Comparison of ENCODE assay signal across 20 cellular contexts in genomic region chr17:63138713-63139112, GRCh38.
DNase-seq lines count a peak whose midpoint lies in the region; ATAC-seq, FAIRE-seq and TF ChIP-seq lines count a peak whose summit lies in the region.
"Had no signal": no experiment of that assay in that cellular context is flagged by ENCODE, and none has a peak within 500 bp of the region (broad histone marks: within the 10 kb centered on the region; RNA-seq: fewer than 3 reads in every experiment).

No MANE protein-coding gene starts in this region.

- H3K4me3 ChIP-seq in bronchial epithelial cell (ENCODE audit: low read depth, low read length) (no peak overlapping the region), SJCRH30 (no peak overlapping the region)
- H3K4me3 ChIP-seq: gastroesophageal sphincter, smooth muscle cell, suprapubic skin had no signal

- ATAC-seq in HG03439 (IDR thresholded peaks at IDR 0.05; ENCODE audit: unreplicated experiment) (no peak), GM21367 (IDR thresholded peaks at IDR 0.05; ENCODE audit: unreplicated experiment) (no peak)
- ATAC-seq: activated CD4-positive, alpha-beta T cell treated with anti-CD3 and anti-CD28 coated beads for 36 hours; activated CD8-positive, alpha-beta memory T cell treated with anti-CD3 and anti-CD28 coated beads, Interleukin-2, amount 10 ng/mL, durations not matched to agents 7 days and 5 days; gastroesophageal sphincter had no signal

- H3K27me3 ChIP-seq in bronchial epithelial cell (ENCODE audit: control insufficient read depth, insufficient read depth, low read length) (no peaks in the 10 kb centered on the region), SJCRH30 (no peaks in the 10 kb centered on the region)
- H3K27me3 ChIP-seq: gastroesophageal sphincter, suprapubic skin had no signal

- peak; percentile 9 for DNase-seq in AG20443 (ENCODE audit: low spot score)
- peak; percentile 54 for DNase-seq in HFFc6
- peak; percentile 10 for DNase-seq in bronchial epithelial cell (ENCODE audit: low read depth)
- DNase-seq in mesothelial cell of epicardium (ENCODE audit: low spot score in 2 of 2, unreplicated experiment in 2 of 2): no peak
- no peak for DNase-seq in DMS79 treated with DMSO at 0.1 percent for 48 hours (lab: John Stamatoyannopoulos, UW)
- no peak for DNase-seq in SJCRH30
- DNase-seq: activated CD4-positive, alpha-beta T cell treated with anti-CD3 and anti-CD28 coated beads for 36 hours; activated CD8-positive, alpha-beta memory T cell treated with anti-CD3 and anti-CD28 coated beads, Interleukin-2, amount 10 ng/mL, durations not matched to agents 7 days and 5 days; activated effector memory CD4-positive, alpha-beta T cell treated with anti-CD3 and anti-CD28 coated beads, Interleukin-2, amount 50 U/mL, for 16 hours; amygdala; NCI-H1694 treated with DMSO at 0.1 percent for 48 hours; NCI-H446; Right ventricle myocardium superior; stimulated activated CD4-positive, alpha-beta T cell treated with anti-CD3 and anti-CD28 coated beads, Interleukin-4, amount 100 ng/mL, for 4 hours; stimulated activated CD8-positive, alpha-beta memory T cell treated with anti-CD3 and anti-CD28 coated beads, Interleukin-4, amount 100 ng/mL, for 48 hours had no signal

- peaks cover 8% of the 10 kb centered on the region; the same call in 1 of the 2 replicates for H3K36me3 Mint-ChIP-seq in HFFc6 (ENCODE audit: low read depth)
- H3K36me3 Mint-ChIP-seq in mesothelial cell of epicardium: no peaks in the 10 kb centered on the region
- H3K36me3 Mint-ChIP-seq: activated CD8-positive, alpha-beta memory T cell treated with anti-CD3 and anti-CD28 coated beads, Interleukin-2, amount 10 ng/mL, durations not matched to agents 7 days and 5 days had no signal

- H3K27me3 Mint-ChIP-seq in HFFc6 (ENCODE audit: insufficient read depth) (no peaks in the 10 kb centered on the region), mesothelial cell of epicardium (ENCODE audit: low read depth) (no peaks in the 10 kb centered on the region)
- H3K27me3 Mint-ChIP-seq: activated CD4-positive, alpha-beta T cell treated with anti-CD3 and anti-CD28 coated beads for 36 hours; activated CD8-positive, alpha-beta memory T cell treated with anti-CD3 and anti-CD28 coated beads, Interleukin-2, amount 10 ng/mL, durations not matched to agents 7 days and 5 days had no signal

- no peak overlapping the region for H3K27ac ChIP-seq in SJCRH30
- H3K27ac ChIP-seq: gastroesophageal sphincter, suprapubic skin had no signal

- FAIRE-seq in bronchial epithelial cell (lab: Jason Lieb, UNC): no peak

- H3K4me1 Mint-ChIP-seq in HFFc6 (ENCODE audit: low read depth): peaks cover 24% of the 10 kb centered on the region
- H3K4me1 Mint-ChIP-seq in mesothelial cell of epicardium: peaks cover 23% of the 10 kb centered on the region
- H3K4me1 Mint-ChIP-seq: activated CD4-positive, alpha-beta T cell treated with anti-CD3 and anti-CD28 coated beads for 36 hours had no signal

- H3K36me3 ChIP-seq in bronchial epithelial cell (ENCODE audit: control insufficient read depth, insufficient read depth, low read length) (no peaks in the 10 kb centered on the region), SJCRH30 (no peaks in the 10 kb centered on the region)
- H3K36me3 ChIP-seq: gastroesophageal sphincter, suprapubic skin had no signal

- H3K9me3 Mint-ChIP-seq in HFFc6 (no peaks in the 10 kb centered on the region), mesothelial cell of epicardium (no peaks in the 10 kb centered on the region)

- H3K4me3 Mint-ChIP-seq in HFFc6 (no peak overlapping the region), mesothelial cell of epicardium (no peak overlapping the region)
- H3K4me3 Mint-ChIP-seq: activated CD4-positive, alpha-beta T cell treated with anti-CD3 and anti-CD28 coated beads for 36 hours; activated CD8-positive, alpha-beta memory T cell treated with anti-CD3 and anti-CD28 coated beads, Interleukin-2, amount 10 ng/mL, durations not matched to agents 7 days and 5 days had no signal

- no peak for TF ChIP-seq CTCF in HFFc6 (IDR thresholded peaks at IDR 0.05)
- TF ChIP-seq CTCF in bronchial epithelial cell (IDR thresholded peaks at IDR 0.05; ENCODE audit: insufficient read depth, low read length, severe bottlenecking): no peak
- TF ChIP-seq CTCF in mesothelial cell of epicardium (IDR thresholded peaks at IDR 0.05; ENCODE audit: unreplicated experiment): no peak

- H3K4me1 ChIP-seq in SJCRH30: peaks cover 9% of the 10 kb centered on the region
- H3K4me1 ChIP-seq: suprapubic skin had no signal

- H3K9me3 ChIP-seq in SJCRH30 (replicated peaks): no peaks in the 10 kb centered on the region
- H3K9me3 ChIP-seq: gastroesophageal sphincter, suprapubic skin had no signal

- peak overlapping the region; percentile 77 for H3K27ac Mint-ChIP-seq in HFFc6
- peak overlapping the region; percentile 5 for H3K27ac Mint-ChIP-seq in mesothelial cell of epicardium
- H3K27ac Mint-ChIP-seq: activated CD4-positive, alpha-beta T cell treated with anti-CD3 and anti-CD28 coated beads for 36 hours; activated CD8-positive, alpha-beta memory T cell treated with anti-CD3 and anti-CD28 coated beads, Interleukin-2, amount 10 ng/mL, durations not matched to agents 7 days and 5 days had no signal

Comparison
In these comparisons a context has a peak if more than half of its experiments do, and no peak if none do; other contexts are left out.
1. DNase-seq: peak in AG20443 (single experiment), HFFc6 (single experiment) and bronchial epithelial cell (single experiment); none in mesothelial cell of epicardium (0 of 2), DMS79 treated with DMSO at 0.1 percent for 48 hours (single experiment) and SJCRH30 (0 of 2).